Comparison of ENCODE assay signal across 8 cellular contexts in genomic region chr16:58127634-58128033, GRCh38. TPM values are rescaled to one million over a fixed set of nuclear protein-coding genes. Genes with fewer than 3 reads are reported as not detected.
DNase-seq lines count a peak whose midpoint lies in the region; ATAC-seq, FAIRE-seq and TF ChIP-seq lines count a peak whose summit lies in the region.

No MANE protein-coding gene starts in this region.

- TF ChIP-seq EP300 in tibial nerve (IDR thresholded peaks at IDR 0.05), result no peak

- H3K4me3 Mint-ChIP-seq in activated T-cell treated with anti-CD3 and anti-CD28 coated beads, Interleukin-2, amount 50 U/mL, for 72 hours, result peak overlapping the region; percentile 85 to 91
- peak overlapping the region; percentile 90 for H3K4me3 Mint-ChIP-seq in activated naive CD8-positive, alpha-beta T cell

- peak overlapping the region; percentile 81 for H3K27ac Mint-ChIP-seq in activated T-cell treated with anti-CD3 and anti-CD28 coated beads, Interleukin-2, amount 50 U/mL, for 72 hours
- peak overlapping the region; percentile 80 for H3K27ac Mint-ChIP-seq in activated naive CD8-positive, alpha-beta T cell

- no peak for TF ChIP-seq CTCF in tibial nerve (IDR thresholded peaks at IDR 0.05)

- ATAC-seq in activated T-cell treated with anti-CD3 and anti-CD28 coated beads, Interleukin-2, amount 50 U/mL, for 72 hours (replicated peaks in 1 of 2), result no peak
- ATAC-seq in HG03378 (IDR thresholded peaks at IDR 0.05; ENCODE audit: unreplicated experiment), result no peak

- peak overlapping the region in 3 of 4 donors; percentile 94 to 98 (median 97) for H3K4me3 ChIP-seq in tibial nerve

- H3K27me3 ChIP-seq in layer of hippocampus (ENCODE audit: control insufficient read depth, insufficient read depth, low read length) (no peaks in the 10 kb centered on the region), tibial nerve (no peaks in the 10 kb centered on the region)

- no peaks in the 10 kb centered on the region for H3K9me3 Mint-ChIP-seq in activated T-cell treated with anti-CD3 and anti-CD28 coated beads, Interleukin-2, amount 50 U/mL, for 72 hours
- no peaks in the 10 kb centered on the region for H3K9me3 Mint-ChIP-seq in activated naive CD8-positive, alpha-beta T cell (ENCODE audit: low read depth)

- H3K27ac ChIP-seq in layer of hippocampus (ENCODE audit: low read depth, low read length) (peak overlapping the region; percentile 24), tibial nerve (peak overlapping the region; percentile 38 to 98 (median 94))

- H3K4me1 Mint-ChIP-seq in activated T-cell treated with anti-CD3 and anti-CD28 coated beads, Interleukin-2, amount 50 U/mL, for 72 hours (ENCODE audit: low read depth), result peaks cover 40% of the 10 kb centered on the region
- H3K4me1 Mint-ChIP-seq in activated naive CD8-positive, alpha-beta T cell (ENCODE audit: low read depth), result peaks cover 52% of the 10 kb centered on the region

- peaks cover 0 to 8% (median 0%) of the 10 kb centered on the region in 4 donors for H3K9me3 ChIP-seq in tibial nerve

- H3K36me3 ChIP-seq in tibial nerve, result no peaks in the 10 kb centered on the region

- WGBS in tibial nerve, 2 donors, result 8 to 9% methylated on average over 4 of the region's 4 CpGs

- no peak for TF ChIP-seq POLR2A in tibial nerve (IDR thresholded peaks at IDR 0.05)
- no peak for TF ChIP-seq POLR2A in GM12891 (IDR thresholded peaks at IDR 0.05; ENCODE audit: low read depth, low read length)

- no peaks in the 10 kb centered on the region for H3K27me3 Mint-ChIP-seq in activated T-cell treated with anti-CD3 and anti-CD28 coated beads, Interleukin-2, amount 50 U/mL, for 72 hours (ENCODE audit: low read depth)
- H3K27me3 Mint-ChIP-seq in activated naive CD8-positive, alpha-beta T cell, result no peaks in the 10 kb centered on the region

- peaks cover 0 to 58% (median 32%) of the 10 kb centered on the region in 4 donors for H3K4me1 ChIP-seq in tibial nerve

- peaks cover 0 to 2% of the 10 kb centered on the region in 2 donors for H3K36me3 Mint-ChIP-seq in activated T-cell treated with anti-CD3 and anti-CD28 coated beads, Interleukin-2, amount 50 U/mL, for 72 hours (ENCODE audit: insufficient read depth in 2 of 2)
- no peaks in the 10 kb centered on the region for H3K36me3 Mint-ChIP-seq in activated naive CD8-positive, alpha-beta T cell

- no peak for DNase-seq in activated T-cell treated with anti-CD3 and anti-CD28 coated beads, Interleukin-2, amount 50 U/mL, for 72 hours
- DNase-seq in activated T-cell treated with anti-CD3 and anti-CD28 coated beads for 4 hours (no peak), tibial nerve (ENCODE audit: low spot score in 2 of 2) (no peak), globus pallidus (ENCODE audit: low spot score) (no peak), GM12891 (ENCODE audit: insufficient read length, low spot score) (no peak)

- no peak for FAIRE-seq in GM12891 (lab: Jason Lieb, UNC)

TF ChIP-seq in GM12891, 5 proteins besides CTCF, POLR2A, EP300 and RAD21:
- TF ChIP-seq SPI1 (IDR thresholded peaks at IDR 0.05; ENCODE audit: low read depth, low read length) (no peak), POLR2AphosphoS5 (IDR thresholded peaks at IDR 0.05; ENCODE audit: low read depth, low read length) (no peak), TAF1 (IDR thresholded peaks at IDR 0.05; ENCODE audit: low read depth, low read length) (no peak), POU2F2 (IDR thresholded peaks at IDR 0.05; ENCODE audit: low read depth, low read length) (no peak), PAX5 (IDR thresholded peaks at IDR 0.05; ENCODE audit: insufficient read depth, low read length, severe bottlenecking) (no peak)
TF ChIP-seq in GM12891: peak in this region for 0.

RNA-seq across cellular contexts. Expression of gene CFAP20, which starts 1.5 kb away (rescaled TPM):
- 10 to 100 TPM; 37.6 to 42.4 TPM for total RNA-seq in activated T-cell treated with anti-CD3 and anti-CD28 coated beads, Interleukin-2, amount 50 U/mL, for 72 hours
- total RNA-seq in tibial nerve, result 10 to 100 TPM; 19.9 to 32.4 (median 25.6) TPM
- polyA plus RNA-seq in GM12891 (2012; ENCODE audit: low read depth, missing spikeins), result 26.3 TPM
